In genomic region chr2:11174222-11174621, GRCh38 we compare ENCODE assay signal across 23 cellular contexts. TPM values are rescaled to one million over a fixed set of nuclear protein-coding genes. Genes with fewer than 3 reads are reported as not detected.
DNase-seq lines count a peak whose midpoint lies in the region; ATAC-seq, FAIRE-seq and TF ChIP-seq lines count a peak whose summit lies in the region.
"Had no signal": no experiment of that assay in that cellular context is flagged by ENCODE, and none has a peak within 500 bp of the region (broad histone marks: within the 10 kb centered on the region; RNA-seq: fewer than 3 reads in every experiment).

No MANE protein-coding gene starts in this region.

- H4K20me1 ChIP-seq in HepG2 (ENCODE audit: insufficient read depth, low read length), result no peaks in the 10 kb centered on the region
- H4K20me1 ChIP-seq in OCI-LY7 (ENCODE audit: insufficient read depth, low read length), result no peaks in the 10 kb centered on the region

- ATAC-seq in HepG2, result no peak
- ATAC-seq in right lobe of liver, result no peak
- ATAC-seq in left colon, result peak; percentile 7
- ATAC-seq: A549, GM23338, HCT116 had no signal

- POLR2A ChIA-PET in HepG2 (lab: Yijun Ruan, JAX) (no interaction called here), OCI-LY7 (lab: Charles Lee) (no interaction called here)

- H3K27ac Mint-ChIP-seq in neural crest cell (ENCODE audit: unreplicated experiment), result peak overlapping the region; percentile 12
- H3K27ac Mint-ChIP-seq: GM23338, H9 had no signal

- H3K9ac ChIP-seq in HepG2 (ENCODE audit: insufficient read depth, low read depth, low read length), result no peak overlapping the region

- intact Hi-C loops in HepG2 (cut with micrococcal nuclease; ENCODE audit: unreplicated experiment) (no loop called here), right lobe of liver (cut with DNase I) (no loop called here), left colon (cut with DNase I, micrococcal nuclease) (no loop called here), OCI-LY7 (cut with micrococcal nuclease; ENCODE audit: unreplicated experiment) (no loop called here)

- in situ Hi-C loops in HepG2 (cut with HindIII; ENCODE audit: extremely low pct_ligation_motif_present, low pct_unique_long_range_greater_than_20kb), result no loop called here

- no peaks in the 10 kb centered on the region for H3K9me3 Mint-ChIP-seq in neural crest cell
- H3K9me3 Mint-ChIP-seq: CD4-positive, alpha-beta T cell; CD8-positive, alpha-beta memory T cell; GM23338; H9 had no signal

- no peak for TF ChIP-seq POLR2A in HepG2 (IDR thresholded peaks at IDR 0.05; ENCODE audit: insufficient read depth in 1 of 2, low read depth in 2 of 2, low read length in 2 of 2)
- no peak for TF ChIP-seq POLR2A in right lobe of liver (IDR thresholded peaks at IDR 0.05)

- H3K27me3 Mint-ChIP-seq in neural crest cell (ENCODE audit: low read depth), result no peaks in the 10 kb centered on the region
- H3K27me3 Mint-ChIP-seq: CD4-positive, alpha-beta T cell had no signal

- H3K4me2 ChIP-seq in HepG2 (ENCODE audit: low read depth, low read length) (no peak overlapping the region), OCI-LY7 (ENCODE audit: low read length) (no peak overlapping the region)
- H3K4me2 ChIP-seq: A549, GM23338 had no signal

- H3K27me3 ChIP-seq in HepG2 (ENCODE audit: control insufficient read depth in 1 of 2, insufficient read depth in 2 of 2, low read length in 2 of 2), result no peaks in the 10 kb centered on the region
- no peaks in the 10 kb centered on the region for H3K27me3 ChIP-seq in right lobe of liver

- H3K4me3 ChIP-seq in HepG2 (replicated peaks in 1 of 3; ENCODE audit: insufficient read depth in 1 of 3, low read depth in 2 of 3, low read length in 3 of 3) (no peak overlapping the region), right lobe of liver (no peak overlapping the region), OCI-LY7 (ENCODE audit: low read depth, low read length, poor library complexity, severe bottlenecking) (no peak overlapping the region)
- H3K4me3 ChIP-seq: A549, GM23338 had no signal

- CTCF ChIA-PET in HepG2 (lab: Yijun Ruan, JAX; ENCODE audit: low intra/inter-chr PET ratio, low total read pairs), result no interaction called here
- CTCF ChIA-PET in OCI-LY7 (lab: Charles Lee; ENCODE audit: unreplicated experiment), result no interaction called here

- no peak for TF ChIP-seq RAD21 in HepG2 (CRISPR knock-in tag; IDR thresholded peaks at IDR 0.05)

- no peak for FAIRE-seq in HepG2 (lab: Jason Lieb, UNC)
- FAIRE-seq: A549, D721Med, GM12891, GM18507 had no signal

- H2AFZ ChIP-seq in HepG2 (ENCODE audit: low read length) (no peak overlapping the region), OCI-LY7 (ENCODE audit: low read length) (no peak overlapping the region)
- H2AFZ ChIP-seq: GM23338 had no signal

- no peak for TF ChIP-seq CTCF in HepG2 (CRISPR knock-in tag; IDR thresholded peaks at IDR 0.05)
- TF ChIP-seq CTCF in right lobe of liver (IDR thresholded peaks at IDR 0.05), result no peak
- TF ChIP-seq CTCF in neural crest cell (conservative IDR thresholded peaks at IDR 0.05), result no peak
- TF ChIP-seq CTCF in OCI-LY7 (conservative IDR thresholded peaks at IDR 0.05; ENCODE audit: low read length), result no peak

- TF ChIP-seq EP300 in HepG2 (IDR thresholded peaks at IDR 0.05; ENCODE audit: low read depth in 2 of 2, low read length in 2 of 2) (no peak), HepG2 (CRISPR knock-in tag; IDR thresholded peaks at IDR 0.05; ENCODE audit: borderline replicate concordance) (no peak)

- WGBS in HepG2 (ENCODE audit: low lambda C conversion rate), result 84% methylated on average over 9 of the region's 9 CpGs
- WGBS in right lobe of liver (ENCODE audit: insufficient coverage, low coverage, low lambda C conversion rate, missing lambda C conversion rate), result 78% methylated on average over 5 of the region's 9 CpGs

- H3K9me3 ChIP-seq in HepG2 (ENCODE audit: low read length) (no peaks in the 10 kb centered on the region), right lobe of liver (no peaks in the 10 kb centered on the region), OCI-LY7 (ENCODE audit: low read length) (no peaks in the 10 kb centered on the region)
- H3K9me3 ChIP-seq: A549 had no signal

- no peak for DNase-seq in HepG2 (ENCODE audit: low spot score)
- no peak for DNase-seq in right lobe of liver
- DNase-seq in left colon, result no peak
- DNase-seq in neural crest cell (ENCODE audit: low read depth, low spot score), result no peak
- no peak for DNase-seq in HK-2 (ENCODE audit: unreplicated experiment)
- DNase-seq in OCI-LY7 (ENCODE audit: low spot score), result no peak
- DNase-seq in OCI-M2 (lab: John Stamatoyannopoulos, UW; ENCODE audit: unreplicated experiment), result no peak
- DNase-seq: 8988T; ACHN; AML-193; CD4-positive, alpha-beta T cell; CD8-positive, alpha-beta memory T cell; DMS 273 treated with DMSO at 0.1 percent for 48 hours; DMS79; GF-D8; H9 had no signal

- BruUV-seq in HepG2 (replicated peaks; lab: Mats Ljungman, UMichigan) (no TSS peak), OCI-LY7 (replicated peaks; lab: Mats Ljungman, UMichigan) (no TSS peak)

- no peaks in the 10 kb centered on the region for H3K36me3 ChIP-seq in HepG2 (replicated peaks in 1 of 2; ENCODE audit: control insufficient read depth in 1 of 2, insufficient read depth in 2 of 2, low read length in 2 of 2)
- peaks cover 0 to under 1% (median 0%) of the 10 kb centered on the region in 4 donors for H3K36me3 ChIP-seq in right lobe of liver
- no peaks in the 10 kb centered on the region for H3K36me3 ChIP-seq in OCI-LY7 (ENCODE audit: insufficient read depth, low read length)

- no peak overlapping the region for H3K27ac ChIP-seq in HepG2 (ENCODE audit: extremely low read length, insufficient read depth, low read length)
- no peak overlapping the region for H3K27ac ChIP-seq in right lobe of liver
- H3K27ac ChIP-seq in OCI-LY7 (ENCODE audit: low read depth, low read length, poor library complexity, severe bottlenecking), result no peak overlapping the region
- H3K27ac ChIP-seq: A549, C4-2B had no signal

- H3K36me3 Mint-ChIP-seq in neural crest cell (ENCODE audit: low read depth), result peaks cover 4% of the 10 kb centered on the region

- no peak overlapping the region for H3K4me3 Mint-ChIP-seq in neural crest cell
- H3K4me3 Mint-ChIP-seq: CD4-positive, alpha-beta T cell; CD8-positive, alpha-beta memory T cell; GM23338; H9 had no signal

- no peaks in the 10 kb centered on the region for H3K9me2 ChIP-seq in OCI-LY7 (ENCODE audit: insufficient read depth, low read length)

- no peaks in the 10 kb centered on the region for H3K79me2 ChIP-seq in HepG2 (ENCODE audit: insufficient read depth, low read length)
- H3K79me2 ChIP-seq in OCI-LY7 (ENCODE audit: insufficient read depth, low read depth, low read length), result no peaks in the 10 kb centered on the region

- peaks cover 21% of the 10 kb centered on the region for H3K4me1 ChIP-seq in HepG2 (ENCODE audit: insufficient read depth, low read length)
- H3K4me1 ChIP-seq in right lobe of liver, result no peaks in the 10 kb centered on the region
- H3K4me1 ChIP-seq in OCI-LY7 (ENCODE audit: insufficient read depth, low read length, poor library complexity, severe bottlenecking), result no peaks in the 10 kb centered on the region
- H3K4me1 ChIP-seq: A549 had no signal

- H3K4me1 Mint-ChIP-seq in neural crest cell, result peaks cover 12% of the 10 kb centered on the region

TF ChIP-seq in HepG2, 621 proteins besides CTCF, POLR2A, EP300 and RAD21 (continues in another document):
- 0 out of 2 replicates have a peak, but pooled peaks have one; percentile 30 for TF ChIP-seq ZC3H4 (CRISPR knock-in tag; IDR thresholded peaks at IDR 0.05; ENCODE audit: borderline replicate concordance)
- TF ChIP-seq CCAR2 (optimal IDR thresholded peaks at IDR 0.05; ENCODE audit: low read depth, low read length), result peak; percentile 21
- no peak for TF ChIP-seq ONECUT2 (CRISPR knock-in tag; IDR thresholded peaks at IDR 0.05)
- TF ChIP-seq PAF1 (CRISPR knock-in tag; IDR thresholded peaks at IDR 0.05), result peak; percentile 82; the same call in 1 of the 2 replicates
- TF ChIP-seq POLR2G (IDR thresholded peaks at IDR 0.05; ENCODE audit: low read depth, low read length), result peak; percentile 71
- TF ChIP-seq RBM22 (optimal IDR thresholded peaks at IDR 0.05; ENCODE audit: low read length), result peak; percentile 52
- no peak for TF ChIP-seq ZFP36L1 (CRISPR knock-in tag; IDR thresholded peaks at IDR 0.05)
- no peak for TF ChIP-seq ZNF30 (CRISPR knock-in tag; IDR thresholded peaks at IDR 0.05)
- no peak for TF ChIP-seq NR0B2 (CRISPR knock-in tag; IDR thresholded peaks at IDR 0.05)

RNA-seq across cellular contexts. Expression of gene SLC66A3, which starts 19.0 kb away (rescaled TPM):
- 1.5 and 2.2 TPM in 2 replicates for total RNA-seq in HepG2 (2016; rRNA removed; fragmentation: Illumina TruSeq; extraction: Trizol)
- 0.71 and 1.4 TPM in 2 replicates for total RNA-seq in HepG2 (2016; cell fraction: cytosol; rRNA removed; fragmentation: Illumina TruSeq; extraction: Trizol; ENCODE audit: low read depth)
- 1.8 TPM in 2 replicates for total RNA-seq in HepG2 (2016; cell fraction: insoluble cytoplasmic fraction; rRNA removed; fragmentation: Illumina TruSeq; extraction: Trizol)
- 2.2 and 2.8 TPM in 2 replicates for total RNA-seq in HepG2 (2016; cell fraction: membrane; rRNA removed; fragmentation: Illumina TruSeq; extraction: Trizol)
- total RNA-seq in HepG2 (2016; cell fraction: nucleus; rRNA removed; fragmentation: Illumina TruSeq; extraction: Trizol), result 1.3 and 2.1 TPM in 2 replicates
- 3.7 and 5.0 TPM in 2 replicates for polyA plus RNA-seq in HepG2 (2011; rRNA removed)
- polyA plus RNA-seq in HepG2 (2011; cell fraction: cytosol; rRNA removed), result 3.7 and 4.6 TPM in 2 replicates
- polyA plus RNA-seq in HepG2 (2011; cell fraction: nucleus; rRNA removed), result 1.2 and 1.6 TPM in 2 replicates
- 2.1 and 2.2 TPM in 2 replicates for polyA plus RNA-seq in HepG2 (2012)
- 1.4 and 2.5 TPM in 2 replicates for polyA plus RNA-seq in HepG2 (2016; cell fraction: cytosol; fragmentation: Illumina TruSeq; extraction: Trizol; ENCODE audit: low read depth)
- 1.7 TPM in 2 replicates for polyA plus RNA-seq in HepG2 (2016; cell fraction: insoluble cytoplasmic fraction; fragmentation: Illumina TruSeq; extraction: Trizol; ENCODE audit: low read depth)
- 2.2 and 2.4 TPM in 2 replicates for polyA plus RNA-seq in HepG2 (2016; cell fraction: membrane; fragmentation: Illumina TruSeq; extraction: Trizol; ENCODE audit: low read depth)
- polyA plus RNA-seq in HepG2 (2016; cell fraction: nucleus; fragmentation: Illumina TruSeq; extraction: Trizol; ENCODE audit: insufficient read depth, low read depth), result 1.5 and 3.4 TPM in 2 replicates
- polyA minus RNA-seq in HepG2 (2011; rRNA and poly(A)+ RNA removed; ENCODE audit: low replicate concordance), result 11.8 and 11.9 TPM in 2 replicates
- polyA minus RNA-seq in HepG2 (2011; cell fraction: cytosol; rRNA and poly(A)+ RNA removed), result 1.6 and 1.7 TPM in 2 replicates
- polyA minus RNA-seq in HepG2 (2011; cell fraction: nucleus; rRNA and poly(A)+ RNA removed), result 0.90 and 2.4 TPM in 2 replicates
- total RNA-seq in right lobe of liver, result 10 to 100 TPM in 2 of 6 experiments, 1 to 10 TPM in 4; 4.9 to 16.1 (median 8.8) TPM
- total RNA-seq in left colon, result 10 to 100 TPM; 10.3 to 10.7 TPM
- total RNA-seq in neural crest cell, result 4.6 and 5.1 TPM in 2 replicates
- total RNA-seq in OCI-LY7 (2014; rRNA removed; shearing (Covaris generic)), result 5.4 and 6.0 TPM in 2 replicates
- total RNA-seq in OCI-LY7 (2022), result 8.5 and 10.0 TPM in 2 replicates
